ENCODE assay signal across 9 cellular contexts in genomic region chr7:42071372-42072261, GRCh38.
DNase-seq lines count a peak whose midpoint lies in the region; ATAC-seq and TF ChIP-seq lines count a peak whose summit lies in the region.
"Had no signal": no experiment of that assay in that cellular context is flagged by ENCODE, and none has a peak within 500 bp of the region (broad histone marks: within the 10 kb centered on the region; RNA-seq: fewer than 3 reads in every experiment).

No MANE protein-coding gene starts in this region.

- H4K20me1 ChIP-seq in GM23338 (replicated peaks; ENCODE audit: insufficient read depth), result no peaks in the 10 kb centered on the region; the same call in 1 of the 2 replicates

- H3K4me3 ChIP-seq in GM23338 (no peak overlapping the region), fibroblast of pulmonary artery (replicated peaks; ENCODE audit: low read depth, low read length) (no peak overlapping the region), retinal pigment epithelial cell (ENCODE audit: low read length) (no peak overlapping the region)
- H3K4me3 ChIP-seq: spleen had no signal

- no peak overlapping the region for H3K27ac ChIP-seq in GM23338 (ENCODE audit: low read depth)
- H3K27ac ChIP-seq: spleen had no signal

- H3K36me3 Mint-ChIP-seq in GM23338 (ENCODE audit: low read depth) (no peaks in the 10 kb centered on the region), T-cell (no peaks in the 10 kb centered on the region)

- no peaks in the 10 kb centered on the region for H3K79me2 ChIP-seq in GM23338 (replicated peaks; ENCODE audit: insufficient read depth)

- TF ChIP-seq CTCF in GM23338 (conservative IDR thresholded peaks at IDR 0.05; ENCODE audit: low read depth in 2 of 2) (0 out of 4 replicates have a peak, but pooled peaks of 1 of the 2 experiments have one; percentile 6), fibroblast of pulmonary artery (IDR thresholded peaks at IDR 0.05; ENCODE audit: low read length, missing control alignments) (peak; percentile 33), retinal pigment epithelial cell (conservative IDR thresholded peaks at IDR 0.05; ENCODE audit: low read depth, low read length) (peak; percentile 49)

- H3K27me3 ChIP-seq in GM23338 (ENCODE audit: insufficient read depth), result no peaks in the 10 kb centered on the region
- H3K27me3 ChIP-seq: spleen had no signal

- H3K36me3 ChIP-seq in GM23338 (ENCODE audit: insufficient read depth), result no peaks in the 10 kb centered on the region
- H3K36me3 ChIP-seq: spleen had no signal

- CTCF ChIA-PET in T-cell (lab: Charles Lee), result no interaction called here

- H3K27me3 Mint-ChIP-seq in GM23338 (ENCODE audit: insufficient read depth, low read depth, poor library complexity) (no peaks in the 10 kb centered on the region), T-cell (no peaks in the 10 kb centered on the region)

- peak; percentile 26 for DNase-seq in GM23338 (ENCODE audit: low spot score)
- peak; percentile 66 for DNase-seq in fibroblast of pulmonary artery (ENCODE audit: low read depth)
- peak; percentile 62 for DNase-seq in retinal pigment epithelial cell (ENCODE audit: low read depth)
- no peak for DNase-seq in T-cell
- DNase-seq: spleen had no signal

- no peak overlapping the region for H2AFZ ChIP-seq in GM23338

- H3K9me3 Mint-ChIP-seq in GM23338, result no peaks in the 10 kb centered on the region
- H3K9me3 Mint-ChIP-seq in T-cell, result no peaks in the 10 kb centered on the region

- no peak overlapping the region for H3K27ac Mint-ChIP-seq in GM23338
- no peak overlapping the region for H3K27ac Mint-ChIP-seq in T-cell

- H3K4me3 Mint-ChIP-seq in GM23338 (no peak overlapping the region), T-cell (no peak overlapping the region)

- peaks cover 50% of the 10 kb centered on the region for H3K4me1 ChIP-seq in GM23338 (ENCODE audit: insufficient read depth)
- H3K4me1 ChIP-seq: spleen had no signal

- H3K4me2 ChIP-seq in GM23338, result no peak overlapping the region

- no peaks in the 10 kb centered on the region for H3K9me2 ChIP-seq in GM23338 (ENCODE audit: insufficient read depth)

- no peaks in the 10 kb centered on the region for H3F3A ChIP-seq in GM23338 (replicated peaks; ENCODE audit: low read depth)

- H3K4me1 Mint-ChIP-seq in GM23338 (peaks cover 53% of the 10 kb centered on the region), T-cell (no peaks in the 10 kb centered on the region)

- POLR2A ChIA-PET in T-cell (lab: Charles Lee), result no interaction called here

- ATAC-seq in GM23338, result peak; percentile 51
- peak; percentile 58; the same call in 1 of the 3 replicates for ATAC-seq in SK-N-SH treated with all-trans-retinoic acid at 6 μM for 48 hours
- no peak for ATAC-seq in T-cell (replicated peaks in 1 of 4)
- ATAC-seq in GM21529 (IDR thresholded peaks at IDR 0.05; ENCODE audit: unreplicated experiment), result no peak
- ATAC-seq in HG02588 (IDR thresholded peaks at IDR 0.05; ENCODE audit: unreplicated experiment), result no peak
- ATAC-seq in HG02759 (IDR thresholded peaks at IDR 0.05; ENCODE audit: unreplicated experiment), result no peak

TF ChIP-seq in GM23338, 12 proteins besides CTCF, POLR2A, EP300 and RAD21:
- TF ChIP-seq CREB1 (CRISPR knock-in tag; IDR thresholded peaks at IDR 0.05; ENCODE audit: low read depth) (no peak), ZNF114 (CRISPR knock-in tag; IDR thresholded peaks at IDR 0.05) (no peak), STAT1 (IDR thresholded peaks at IDR 0.05; ENCODE audit: unreplicated experiment) (no peak), ETS1 (IDR thresholded peaks at IDR 0.05) (no peak), POLR2AphosphoS5 (IDR thresholded peaks at IDR 0.05; ENCODE audit: low read depth) (no peak)

TF ChIP-seq in SK-N-SH treated with all-trans-retinoic acid at 6 μM for 48 hours, 23 proteins besides CTCF, POLR2A, EP300 and RAD21 (continues in another document):
- no peak for TF ChIP-seq ZNF8 (CRISPR knock-in tag; IDR thresholded peaks at IDR 0.05)
- TF ChIP-seq ZFP30 (CRISPR knock-in tag; IDR thresholded peaks at IDR 0.05), result no peak
- no peak for TF ChIP-seq RARB (CRISPR knock-in tag; IDR thresholded peaks at IDR 0.05)
- TF ChIP-seq PATZ1 (CRISPR knock-in tag; IDR thresholded peaks at IDR 0.05; ENCODE audit: borderline replicate concordance), result no peak
- TF ChIP-seq, protein P1, sequence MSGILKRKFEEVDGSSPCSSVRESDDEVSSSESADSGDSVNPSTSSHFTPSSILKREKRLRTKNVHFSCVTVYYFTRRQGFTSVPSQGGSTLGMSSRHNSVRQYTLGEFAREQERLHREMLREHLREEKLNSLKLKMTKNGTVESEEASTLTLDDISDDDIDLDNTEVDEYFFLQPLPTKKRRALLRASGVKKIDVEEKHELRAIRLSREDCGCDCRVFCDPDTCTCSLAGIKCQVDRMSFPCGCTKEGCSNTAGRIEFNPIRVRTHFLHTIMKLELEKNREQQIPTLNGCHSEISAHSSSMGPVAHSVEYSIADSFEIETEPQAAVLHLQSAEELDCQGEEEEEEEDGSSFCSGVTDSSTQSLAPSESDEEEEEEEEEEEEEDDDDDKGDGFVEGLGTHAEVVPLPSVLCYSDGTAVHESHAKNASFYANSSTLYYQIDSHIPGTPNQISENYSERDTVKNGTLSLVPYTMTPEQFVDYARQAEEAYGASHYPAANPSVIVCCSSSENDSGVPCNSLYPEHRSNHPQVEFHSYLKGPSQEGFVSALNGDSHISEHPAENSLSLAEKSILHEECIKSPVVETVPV (CRISPR knock-in tag; IDR thresholded peaks at IDR 0.05), result no peak
- TF ChIP-seq ZNF565 (CRISPR knock-in tag; conservative IDR thresholded peaks at IDR 0.05; ENCODE audit: low read depth), result no peak
- no peak for TF ChIP-seq ZNF70 (CRISPR knock-in tag; IDR thresholded peaks at IDR 0.05)
- TF ChIP-seq ZC3H10 (CRISPR knock-in tag; IDR thresholded peaks at IDR 0.05), result no peak
- TF ChIP-seq, protein P2, sequence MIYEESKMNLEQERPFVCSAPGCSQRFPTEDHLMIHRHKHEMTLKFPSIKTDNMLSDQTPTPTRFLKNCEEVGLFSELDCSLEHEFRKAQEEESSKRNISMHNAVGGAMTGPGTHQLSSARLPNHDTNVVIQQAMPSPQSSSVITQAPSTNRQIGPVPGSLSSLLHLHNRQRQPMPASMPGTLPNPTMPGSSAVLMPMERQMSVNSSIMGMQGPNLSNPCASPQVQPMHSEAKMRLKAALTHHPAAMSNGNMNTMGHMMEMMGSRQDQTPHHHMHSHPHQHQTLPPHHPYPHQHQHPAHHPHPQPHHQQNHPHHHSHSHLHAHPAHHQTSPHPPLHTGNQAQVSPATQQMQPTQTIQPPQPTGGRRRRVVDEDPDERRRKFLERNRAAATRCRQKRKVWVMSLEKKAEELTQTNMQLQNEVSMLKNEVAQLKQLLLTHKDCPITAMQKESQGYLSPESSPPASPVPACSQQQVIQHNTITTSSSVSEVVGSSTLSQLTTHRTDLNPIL (CRISPR knock-in tag; IDR thresholded peaks at IDR 0.05; ENCODE audit: low read depth), result no peak
- no peak for TF ChIP-seq PPARA (CRISPR knock-in tag; IDR thresholded peaks at IDR 0.05; ENCODE audit: borderline replicate concordance)
- no peak for TF ChIP-seq TCF4 (CRISPR knock-in tag; IDR thresholded peaks at IDR 0.05; ENCODE audit: borderline replicate concordance)
- no peak for TF ChIP-seq TSHZ2 (CRISPR knock-in tag; IDR thresholded peaks at IDR 0.05)
- TF ChIP-seq ESRRG (CRISPR knock-in tag; IDR thresholded peaks at IDR 0.05), result no peak
- TF ChIP-seq ISL1 (CRISPR knock-in tag; IDR thresholded peaks at IDR 0.05), result no peak
- no peak for TF ChIP-seq ARNTL (CRISPR knock-in tag; IDR thresholded peaks at IDR 0.05; ENCODE audit: borderline replicate concordance, low read depth)

Comparison
In these comparisons a context has a peak if more than half of its experiments do, and no peak if none do; other contexts are left out.
1. ATAC-seq: peak in GM23338 (single experiment) and SK-N-SH treated with all-trans-retinoic acid at 6 μM for 48 hours (single experiment); none in T-cell (0 of 4), GM21529 (single experiment), HG02588 (single experiment) and HG02759 (single experiment).
2. DNase-seq: peak in GM23338 (single experiment), fibroblast of pulmonary artery (single experiment) and retinal pigment epithelial cell (single experiment); none in T-cell (0 of 34).